In genomic region chr17:4986951-4987766, GRCh38 we compare ENCODE assay signal across 8 cellular contexts. TPM values are rescaled to one million over a fixed set of nuclear protein-coding genes. Genes with fewer than 3 reads are reported as not detected.
DNase-seq lines count a peak whose midpoint lies in the region; ATAC-seq, FAIRE-seq and TF ChIP-seq lines count a peak whose summit lies in the region.

Gene CAMTA2 (minus strand): TSS chr17:4987675. CDS start chr17:4986222, 1,453 bp downstream.

- ATAC-seq in HG02981 (IDR thresholded peaks at IDR 0.05; ENCODE audit: unreplicated experiment) (peak; percentile 71), WTC11 (peak; percentile 77)

- peaks cover 8% of the 10 kb centered on the region for H3K36me3 ChIP-seq in bronchial epithelial cell (ENCODE audit: control insufficient read depth, insufficient read depth, low read length)

- no peak for FAIRE-seq in bronchial epithelial cell (lab: Jason Lieb, UNC)

- peaks cover 44% of the 10 kb centered on the region for H3K27me3 Mint-ChIP-seq in WTC11 (ENCODE audit: low read depth)

- no peak within 1 kb of the TSS for H3K27ac Mint-ChIP-seq in WTC11

- peaks cover 25% of the 10 kb centered on the region for H3K4me1 Mint-ChIP-seq in WTC11

- CTCF ChIA-PET in WTC11 (lab: Charles Lee), result interaction anchor here (0.6 to 4.0 kb wide), 22 partner anchors 10 to 286 kb away, joined by 3 to 27 read pairs (median 4); partner anchors contain the start of genes INCA1, KIF1C, RNF167 and SLC25A11

- DNase-seq in NK-92 treated with Interleukin-12 subunit alpha and Interleukin-12 subunit beta, amount 100 ng/mL, for 24 hours (lab: John Stamatoyannopoulos, UW), result peak; percentile 72
- DNase-seq in NK-92 (lab: John Stamatoyannopoulos, UW; ENCODE audit: unreplicated experiment), result no peak
- peak; percentile 96 for DNase-seq in NCI-H2171 treated with DMSO at 0.1 percent for 48 hours (lab: John Stamatoyannopoulos, UW)
- peak; percentile 88 for DNase-seq in WTC11 (ENCODE audit: low spot score)
- DNase-seq in bronchial epithelial cell (ENCODE audit: low read depth), result peak; percentile 36
- DNase-seq in inferior parietal cortex (ENCODE audit: extremely low spot score), result peak; percentile 77
- peak; percentile 91 for DNase-seq in stimulated activated CD4-positive, alpha-beta T cell treated with anti-CD3 and anti-CD28 coated beads, Interleukin-12 subunit alpha, Interleukin-12 subunit beta, amount 100 ng/mL, for 4 hours

- peak; percentile 37 for TF ChIP-seq CTCF in WTC11 (IDR thresholded peaks at IDR 0.05)
- TF ChIP-seq CTCF in bronchial epithelial cell (IDR thresholded peaks at IDR 0.05; ENCODE audit: insufficient read depth, low read length, severe bottlenecking), result peak; percentile 80

- no peaks in the 10 kb centered on the region for H3K36me3 Mint-ChIP-seq in WTC11

- peak within 1 kb of the TSS; percentile 87 for H3K4me3 ChIP-seq in bronchial epithelial cell (ENCODE audit: low read depth, low read length)

- no peaks in the 10 kb centered on the region for H3K9me3 Mint-ChIP-seq in WTC11

- peak within 1 kb of the TSS; percentile 77 for H3K4me3 Mint-ChIP-seq in WTC11

- POLR2A ChIA-PET in WTC11 (lab: Charles Lee), result interaction anchor here (0.6 to 3.0 kb wide), 5 partner anchors 10 to 35 kb away, joined by 3 to 12 read pairs (median 3); partner anchors contain the start of genes INCA1, KIF1C and SPAG7

- no peaks in the 10 kb centered on the region for H3K27me3 ChIP-seq in bronchial epithelial cell (ENCODE audit: control insufficient read depth, insufficient read depth, low read length)

TF ChIP-seq in WTC11, 78 proteins besides CTCF, POLR2A, EP300 and RAD21 (continues in another document):
- TF ChIP-seq NR2C2 (CRISPR knock-in tag; IDR thresholded peaks at IDR 0.05) (no peak), ZNF396 (CRISPR knock-in tag; IDR thresholded peaks at IDR 0.05; ENCODE audit: borderline replicate concordance) (no peak), JAZF1 (CRISPR knock-in tag; IDR thresholded peaks at IDR 0.05) (no peak), HMGA2 (CRISPR knock-in tag; IDR thresholded peaks at IDR 0.05) (no peak), ZBTB43 (CRISPR knock-in tag; IDR thresholded peaks at IDR 0.05) (no peak), ZBTB21 (CRISPR knock-in tag; IDR thresholded peaks at IDR 0.05; ENCODE audit: borderline replicate concordance) (peak; percentile 48; the same call in 1 of the 2 replicates), AR (CRISPR knock-in tag; IDR thresholded peaks at IDR 0.05) (no peak), IRF1 (CRISPR knock-in tag; IDR thresholded peaks at IDR 0.05) (no peak), PRRX2 (CRISPR knock-in tag; IDR thresholded peaks at IDR 0.05) (no peak), ATF3 (CRISPR knock-in tag; conservative IDR thresholded peaks at IDR 0.05) (no peak), ZNF317 (CRISPR knock-in tag; IDR thresholded peaks at IDR 0.05; ENCODE audit: borderline replicate concordance, low read depth) (no peak), ZSCAN18 (CRISPR knock-in tag; IDR thresholded peaks at IDR 0.05) (no peak), ZMAT4 (CRISPR knock-in tag; IDR thresholded peaks at IDR 0.05) (no peak), IRF2 (CRISPR knock-in tag; IDR thresholded peaks at IDR 0.05; ENCODE audit: borderline replicate concordance, low read depth) (no peak), FOXP1 (CRISPR knock-in tag; IDR thresholded peaks at IDR 0.05; ENCODE audit: borderline replicate concordance) (no peak), CREM (CRISPR knock-in tag; IDR thresholded peaks at IDR 0.05) (no peak), CBFB (CRISPR knock-in tag; IDR thresholded peaks at IDR 0.05; ENCODE audit: low read depth) (no peak), ESRRA (CRISPR knock-in tag; IDR thresholded peaks at IDR 0.05; ENCODE audit: borderline replicate concordance) (no peak)

RNA-seq across cellular contexts. Expression of gene CAMTA2, which starts in this region (rescaled TPM):
- 9.2 to 14.2 TPM (median 12.3 TPM) in 3 replicates for total RNA-seq in WTC11 (2021)
- 4.7 and 5.9 TPM in 2 replicates for total RNA-seq in bronchial epithelial cell
